Comparison of ENCODE assay signal across 10 cellular contexts in genomic region chr13:41648314-41648935, GRCh38.
DNase-seq lines count a peak whose midpoint lies in the region; ATAC-seq, FAIRE-seq and TF ChIP-seq lines count a peak whose summit lies in the region.
"Had no signal": no experiment of that assay in that cellular context is flagged by ENCODE, and none has a peak within 500 bp of the region (broad histone marks: within the 10 kb centered on the region; RNA-seq: fewer than 3 reads in every experiment).

No MANE protein-coding gene starts in this region.

- no peak overlapping the region for H3K4me3 ChIP-seq in heart right ventricle

- H3K36me3 Mint-ChIP-seq in MCF 10A (ENCODE audit: insufficient read depth, unreplicated experiment) = no peaks in the 10 kb centered on the region
- no peaks in the 10 kb centered on the region for H3K36me3 Mint-ChIP-seq in activated CD4-positive, alpha-beta T cell treated with anti-CD3 and anti-CD28 coated beads for 36 hours (ENCODE audit: low read depth)

- H3K4me1 Mint-ChIP-seq in MCF 10A (ENCODE audit: insufficient read depth, unreplicated experiment) = peaks cover 15% of the 10 kb centered on the region
- H3K4me1 Mint-ChIP-seq in activated CD4-positive, alpha-beta T cell treated with anti-CD3 and anti-CD28 coated beads for 36 hours = peaks cover 2% of the 10 kb centered on the region

- H3K9me3 ChIP-seq in heart right ventricle = no peaks in the 10 kb centered on the region

- TF ChIP-seq CTCF in heart right ventricle (IDR thresholded peaks at IDR 0.05) (no peak), MCF 10A (IDR thresholded peaks at IDR 0.05; ENCODE audit: unreplicated experiment) (no peak)

- no peak for FAIRE-seq in urothelium cell line (lab: Jason Lieb, UNC)

- intact Hi-C loops in heart right ventricle (cut with DNase I) (loop anchor here in 5 of 10 donors (2.0 to 10.0 kb wide), 7 partner anchors 34 to 191 kb away; partner anchors contain the start of gene RGCC (in 1 of the 5)), cardiac septum (cut with DNase I) (no loop called here), MCF 10A (cut with micrococcal nuclease) (loop anchor here (10.0 kb wide), 1 partner anchor 64 kb away; no protein-coding TSS in a partner anchor)
- intact Hi-C loops in activated CD4-positive, alpha-beta T cell treated with anti-CD3 and anti-CD28 coated beads for 36 hours (cut with DNase I, micrococcal nuclease) = no loop called here

- ATAC-seq in heart right ventricle = peak in 2 of 8 donors; percentile 32 to 34
- no peak for ATAC-seq in activated CD4-positive, alpha-beta T cell treated with anti-CD3 and anti-CD28 coated beads for 36 hours
- ATAC-seq: activated T-cell treated with anti-CD3 and anti-CD28 coated beads, Interleukin-2, amount 50 U/mL, for 4 hours had no signal

- BruUV-seq in MCF 10A (replicated peaks; lab: Mats Ljungman, UMichigan) = no TSS peak

- H3K27ac Mint-ChIP-seq in MCF 10A (ENCODE audit: low read depth, unreplicated experiment) = peak overlapping the region; percentile 90
- no peak overlapping the region for H3K27ac Mint-ChIP-seq in activated CD4-positive, alpha-beta T cell treated with anti-CD3 and anti-CD28 coated beads for 36 hours

- no peaks in the 10 kb centered on the region for H3K27me3 Mint-ChIP-seq in MCF 10A (ENCODE audit: insufficient read depth, unreplicated experiment)
- no peaks in the 10 kb centered on the region for H3K27me3 Mint-ChIP-seq in activated CD4-positive, alpha-beta T cell treated with anti-CD3 and anti-CD28 coated beads for 36 hours

- H3K36me3 ChIP-seq in heart right ventricle = no peaks in the 10 kb centered on the region

- POLR2A ChIA-PET in MCF 10A (lab: Yijun Ruan, JAX) = interaction anchor here (0.6 to 2.6 kb wide), 6 partner anchors 13 to 236 kb away, joined by 3 to 10 read pairs (median 3); no protein-coding TSS in a partner anchor
- POLR2A ChIA-PET in activated CD4-positive, alpha-beta T cell treated with anti-CD3 and anti-CD28 coated beads for 36 hours (lab: Charles Lee) = interaction anchor here (0.6 kb wide), 1 partner anchor 530 kb away, joined by 3 read pairs; no protein-coding TSS in a partner anchor

- no peaks in the 10 kb centered on the region for H3K27me3 ChIP-seq in heart right ventricle

- H3K27ac ChIP-seq in heart right ventricle = peak overlapping the region in 9 of 10 donors; percentile 26 to 80 (median 67)

- no peaks in the 10 kb centered on the region for H3K9me3 Mint-ChIP-seq in MCF 10A (ENCODE audit: unreplicated experiment)
- H3K9me3 Mint-ChIP-seq in activated CD4-positive, alpha-beta T cell treated with anti-CD3 and anti-CD28 coated beads for 36 hours (ENCODE audit: low read depth) = no peaks in the 10 kb centered on the region
- H3K9me3 Mint-ChIP-seq: activated T-cell treated with anti-CD3 and anti-CD28 coated beads, Interleukin-2, amount 50 U/mL, for 4 hours had no signal

- peaks cover 0 to 84% (median 44%) of the 10 kb centered on the region in 9 donors for H3K4me1 ChIP-seq in heart right ventricle

- no peak overlapping the region for H3K4me3 Mint-ChIP-seq in MCF 10A (ENCODE audit: unreplicated experiment)
- no peak overlapping the region for H3K4me3 Mint-ChIP-seq in activated CD4-positive, alpha-beta T cell treated with anti-CD3 and anti-CD28 coated beads for 36 hours
- H3K4me3 Mint-ChIP-seq: activated T-cell treated with anti-CD3 and anti-CD28 coated beads, Interleukin-2, amount 50 U/mL, for 4 hours had no signal

- 68 to 74% methylated on average over 5 of the region's 5 CpGs for WGBS in heart right ventricle, 2 donors

- no peak for DNase-seq in heart right ventricle
- DNase-seq in cardiac septum (ENCODE audit: low spot score) = no peak
- DNase-seq in MCF 10A (ENCODE audit: unreplicated experiment) = peak; percentile 31
- DNase-seq in lung microvascular endothelial cell (ENCODE audit: low read depth in 2 of 2) = peak; percentile 33 to 93
- DNase-seq in urothelium cell line (ENCODE audit: low spot score) = peak; percentile 44
- DNase-seq in activated naive CD4-positive, alpha-beta T cell (lab: John Stamatoyannopoulos, UW) = no peak
- DNase-seq in activated CD4-positive, alpha-beta T cell treated with anti-CD3 and anti-CD28 coated beads for 36 hours = no peak
- DNase-seq in GDM1 (lab: John Stamatoyannopoulos, UW) = no peak
- DNase-seq: activated T-cell treated with anti-CD3 and anti-CD28 coated beads, Interleukin-2, amount 50 U/mL, for 4 hours; NCI-H446 treated with DMSO at 0.1 percent for 48 hours had no signal

- CTCF ChIA-PET in MCF 10A (lab: Yijun Ruan, JAX) = interaction anchor here (0.6 to 1.1 kb wide), 7 partner anchors 29 to 262 kb away, joined by 3 to 5 read pairs (median 3); no protein-coding TSS in a partner anchor
- CTCF ChIA-PET in activated CD4-positive, alpha-beta T cell treated with anti-CD3 and anti-CD28 coated beads for 36 hours (lab: Charles Lee) = interaction anchor here (0.7 to 3.1 kb wide), 6 partner anchors 9 to 416 kb away, joined by 3 to 14 read pairs (median 4); no protein-coding TSS in a partner anchor

Comparison
In these comparisons a context has a peak if more than half of its experiments do, and no peak if none do; other contexts are left out.
1. DNase-seq: peak in MCF 10A (single experiment), lung microvascular endothelial cell (2 of 2) and urothelium cell line (single experiment); none in heart right ventricle (0 of 2), cardiac septum (single experiment), activated naive CD4-positive, alpha-beta T cell (0 of 4), activated CD4-positive, alpha-beta T cell treated with anti-CD3 and anti-CD28 coated beads for 36 hours (single experiment) and GDM1 (single experiment).